ENCODE assay signal across 9 cellular contexts in the genomic region with DNA sequence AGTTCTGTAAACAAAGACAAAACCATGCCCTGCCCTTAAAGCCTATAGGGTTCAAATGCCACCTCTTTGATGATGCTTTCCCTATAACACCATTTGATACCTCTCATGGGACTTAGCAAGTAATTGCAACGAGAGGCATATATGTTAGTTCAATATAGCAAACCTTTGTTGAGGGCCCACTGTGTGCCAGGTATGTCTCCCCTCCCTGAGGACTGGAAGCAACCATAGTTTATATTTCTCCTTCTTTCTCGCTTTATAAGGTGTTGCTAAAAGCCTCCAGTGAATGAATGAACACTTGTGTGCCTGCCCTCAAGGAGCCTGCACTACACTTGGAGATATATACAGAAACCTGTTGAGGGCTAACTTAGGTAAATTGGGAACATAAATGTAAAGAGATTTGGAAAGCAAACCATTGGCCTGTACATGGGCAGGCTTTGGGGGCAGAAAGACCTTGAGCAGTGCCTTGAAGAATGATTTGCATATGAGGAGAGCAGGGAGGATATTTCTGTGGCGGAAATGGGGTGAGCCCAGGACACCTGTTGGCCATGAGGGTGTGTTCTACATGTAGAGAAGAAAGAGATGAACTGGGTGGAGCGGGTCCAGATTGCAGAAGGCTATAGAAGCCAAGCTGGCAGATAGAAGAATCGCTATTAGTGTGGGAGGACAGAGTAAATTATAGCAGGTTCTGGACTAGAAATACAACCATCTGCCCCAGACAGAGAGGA. TPM values are rescaled to one million over a fixed set of nuclear protein-coding genes. Genes with fewer than 3 reads are reported as not detected.
DNase-seq lines count a peak whose midpoint lies in the region; ATAC-seq and TF ChIP-seq lines count a peak whose summit lies in the region.
"Had no signal": no experiment of that assay in that cellular context is flagged by ENCODE, and none has a peak within 500 bp of the region (broad histone marks: within the 10 kb centered on the region; RNA-seq: fewer than 3 reads in every experiment).

No MANE protein-coding gene starts in this region.

- H3K4me3 ChIP-seq in endodermal cell (ENCODE audit: low read length): no peak overlapping the region
- no peak overlapping the region for H3K4me3 ChIP-seq in stomach smooth muscle (ENCODE audit: low read length in 2 of 2)

- 98% methylated on average over 5 of the region's 5 CpGs; no CpG with 5 or more reads in 1 of the 2 experiments for WGBS in endodermal cell (ENCODE audit: insufficient coverage in 1 of 2, insufficient read length in 1 of 2), 2 experiments

- POLR2A ChIA-PET in GM10248 (lab: Yijun Ruan, JAX): no interaction called here

- ATAC-seq in GM19397 (IDR thresholded peaks at IDR 0.05; ENCODE audit: unreplicated experiment) (peak; percentile 54), HG03354 (IDR thresholded peaks at IDR 0.05; ENCODE audit: poor library complexity, severe bottlenecking, unreplicated experiment) (peak; percentile 82)

- H3K9me3 ChIP-seq in endodermal cell (ENCODE audit: control insufficient read depth, low read length): no peaks in the 10 kb centered on the region
- no peaks in the 10 kb centered on the region for H3K9me3 ChIP-seq in stomach smooth muscle (ENCODE audit: control insufficient read depth in 2 of 2, low read length in 2 of 2)
- H3K9me3 ChIP-seq: thoracic aorta had no signal

- no peaks in the 10 kb centered on the region for H3K9me3 Mint-ChIP-seq in endodermal cell

- H3K9ac ChIP-seq in endodermal cell (ENCODE audit: extremely low read depth, low read length, poor library complexity, severe bottlenecking): no peak overlapping the region
- no peak overlapping the region for H3K9ac ChIP-seq in stomach smooth muscle (ENCODE audit: low read length in 2 of 2)

- DNase-seq in GM10248 (ENCODE audit: extremely low spot score): peak; percentile 62
- DNase-seq in endodermal cell: peak; percentile 35
- DNase-seq in OCI-M2 (lab: John Stamatoyannopoulos, UW; ENCODE audit: unreplicated experiment): no peak
- DNase-seq in activated naive CD4-positive, alpha-beta T cell (lab: John Stamatoyannopoulos, UW): no peak
- no peak for DNase-seq in NCI-H2196 treated with DMSO at 0.1 percent for 48 hours (lab: John Stamatoyannopoulos, UW; ENCODE audit: unreplicated experiment)

- H3K27me3 ChIP-seq in endodermal cell (ENCODE audit: control insufficient read depth, insufficient read depth, low read length, poor library complexity, severe bottlenecking) (no peaks in the 10 kb centered on the region), stomach smooth muscle (ENCODE audit: control insufficient read depth in 1 of 2, insufficient read depth in 2 of 2, low read length in 2 of 2) (no peaks in the 10 kb centered on the region)

- peaks cover 4% of the 10 kb centered on the region for H3K36me3 Mint-ChIP-seq in endodermal cell (ENCODE audit: low read depth)

- H3K27me3 Mint-ChIP-seq in endodermal cell (ENCODE audit: insufficient read depth): no peaks in the 10 kb centered on the region

- no peak overlapping the region for H3K27ac Mint-ChIP-seq in endodermal cell

- no peaks in the 10 kb centered on the region for H3K4me1 ChIP-seq in endodermal cell (ENCODE audit: control insufficient read depth, insufficient read depth, low read length)
- H3K4me1 ChIP-seq in stomach smooth muscle (ENCODE audit: control insufficient read depth, insufficient read depth, low read length): peaks cover 35% of the 10 kb centered on the region

- CTCF ChIA-PET in GM10248 (lab: Yijun Ruan, JAX): interaction anchor here (3.2 kb wide), 1 partner anchor 33 kb away, joined by 15 read pairs; no protein-coding TSS in a partner anchor

- H3K27ac ChIP-seq in endodermal cell (ENCODE audit: low read depth, low read length) (no peak overlapping the region), stomach smooth muscle (ENCODE audit: low read length) (peak overlapping the region; percentile 93)

- H3K4me3 Mint-ChIP-seq in endodermal cell: peak overlapping the region; percentile 72

- no peak for TF ChIP-seq CTCF in GM10248 (IDR thresholded peaks at IDR 0.05; ENCODE audit: control extremely low read depth, extremely low read depth, low read depth, missing control alignments)
- TF ChIP-seq CTCF in endodermal cell (conservative IDR thresholded peaks at IDR 0.05): no peak

- peaks cover 13% of the 10 kb centered on the region for H3K4me1 Mint-ChIP-seq in endodermal cell

- H3K36me3 ChIP-seq in endodermal cell (ENCODE audit: control insufficient read depth, insufficient read depth, low read length) (peaks cover 6% of the 10 kb centered on the region), stomach smooth muscle (ENCODE audit: control insufficient read depth in 2 of 2, insufficient read depth in 2 of 2, low read length in 2 of 2) (no peaks in the 10 kb centered on the region)
- H3K36me3 ChIP-seq: thoracic aorta had no signal

RNA-seq across cellular contexts. Expression of a gene that starts 1.8 kb away (rescaled TPM):
- 10 to 100 TPM; 88.9 to 93.3 TPM for total RNA-seq in endodermal cell
- polyA plus RNA-seq in endodermal cell (2013, experiment 1 of 2): 133 TPM
- 130 TPM for polyA plus RNA-seq in endodermal cell (2013, experiment 2 of 2)

RNA-seq across cellular contexts. Expression of a gene that starts 53.0 kb away (rescaled TPM):
- total RNA-seq in endodermal cell: 10 to 100 TPM in 1 of 2 donors, 1 to 10 TPM in 1; 7.8 to 15.3 TPM
- polyA plus RNA-seq in endodermal cell (2013, experiment 1 of 2): 4.9 TPM
- 6.2 TPM for polyA plus RNA-seq in endodermal cell (2013, experiment 2 of 2)

Comparison
In these comparisons a context has a peak if more than half of its experiments do, and no peak if none do; other contexts are left out.
1. DNase-seq: peak in GM10248 (single experiment) and endodermal cell (single experiment); none in OCI-M2 (single experiment), activated naive CD4-positive, alpha-beta T cell (0 of 4) and NCI-H2196 treated with DMSO at 0.1 percent for 48 hours (single experiment).